ENCODE assay signal across 1 cellular context in genomic region chr15:78178056-78178455, GRCh38.
TF ChIP-seq lines count a peak whose summit lies in the region.

No MANE protein-coding gene starts in this region.

TF ChIP-seq in K562, 482 proteins besides CTCF, POLR2A, EP300 and RAD21:
- TF ChIP-seq BRD4 (IDR thresholded peaks at IDR 0.05), result no peak
- TF ChIP-seq SRSF3 (IDR thresholded peaks at IDR 0.05; ENCODE audit: insufficient read depth, low read length), result no peak
- peak; percentile 25 for TF ChIP-seq ZFP36 (IDR thresholded peaks at IDR 0.05; ENCODE audit: low read depth, low read length, partially characterized antibody)
- no peak for TF ChIP-seq SAFB (IDR thresholded peaks at IDR 0.05; ENCODE audit: borderline replicate concordance, low read depth, low read length)
- no peak for TF ChIP-seq ETV1 (tag; conservative IDR thresholded peaks at IDR 0.05; ENCODE audit: low read depth)
